21 cellular contexts compared by ENCODE assay signal in the genomic region with DNA sequence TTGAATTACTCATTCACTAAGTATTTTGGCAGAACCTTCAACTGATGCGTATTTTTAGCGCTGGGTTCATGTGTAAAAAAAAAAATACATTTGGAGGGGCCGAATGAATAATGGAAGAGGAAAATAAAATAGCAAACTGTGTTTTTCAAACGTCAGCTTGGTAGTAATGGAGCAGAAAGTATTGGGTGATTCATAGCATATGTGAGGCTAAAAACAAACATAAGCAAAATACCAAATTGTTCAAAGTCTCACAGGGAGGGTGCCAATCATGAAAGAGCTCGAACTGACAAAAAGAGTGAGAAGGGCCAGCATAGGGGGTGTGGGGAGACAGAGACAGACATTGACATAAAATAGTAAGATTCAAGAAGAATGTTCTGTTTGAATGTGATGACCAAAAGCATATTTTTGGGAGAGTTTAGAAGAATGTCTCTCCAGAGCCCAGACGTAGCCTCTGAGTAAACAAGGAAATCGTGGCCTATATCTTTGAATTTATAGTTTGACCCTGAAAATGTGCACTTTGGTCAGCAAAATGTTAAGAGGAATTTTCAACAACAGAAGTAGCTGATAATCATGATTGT.
DNase-seq lines count a peak whose midpoint lies in the region; ATAC-seq and TF ChIP-seq lines count a peak whose summit lies in the region.
"Had no signal": no experiment of that assay in that cellular context is flagged by ENCODE, and none has a peak within 500 bp of the region (broad histone marks: within the 10 kb centered on the region; RNA-seq: fewer than 3 reads in every experiment).

No MANE protein-coding gene starts in this region.

- H3K79me2 ChIP-seq in neural progenitor cell (ENCODE audit: low read depth), result no peaks in the 10 kb centered on the region

- TF ChIP-seq POLR2A in upper lobe of left lung (IDR thresholded peaks at IDR 0.05), result no peak

- H3K27me3 Mint-ChIP-seq in nephron (ENCODE audit: low read depth) (no peaks in the 10 kb centered on the region), neural progenitor cell (ENCODE audit: insufficient read depth, low read depth) (no peaks in the 10 kb centered on the region)
- H3K27me3 Mint-ChIP-seq: activated naive CD4-positive, alpha-beta T cell treated with anti-CD3 and anti-CD28 coated beads, Interleukin-2, amount 50 U/mL, for 24 hours; effector memory CD8-positive, alpha-beta T cell; stimulated activated naive CD8-positive, alpha-beta T cell treated with anti-CD3 and anti-CD28 coated beads, Interleukin-15, Interleukin-2, amounts not matched to agents 100 ng/mL and 50 ng/mL, for 24 hours had no signal

- ATAC-seq in HG03280 (IDR thresholded peaks at IDR 0.05; ENCODE audit: unreplicated experiment) (no peak), upper lobe of left lung (ENCODE audit: low FRiP score in 2 of 2) (no peak)
- ATAC-seq: effector memory CD8-positive, alpha-beta T cell; foreskin keratinocyte; left lobe of liver; pancreas had no signal

- no peaks in the 10 kb centered on the region for H3F3A ChIP-seq in neural progenitor cell (ENCODE audit: low read depth)

- H3K27ac ChIP-seq in brain microvascular endothelial cell (peak overlapping the region; percentile 58), upper lobe of left lung (no peak overlapping the region), neural progenitor cell (no peak overlapping the region)
- H3K27ac ChIP-seq: foreskin keratinocyte, pancreas, PC-9 had no signal

- H3K4me3 Mint-ChIP-seq in nephron, result peak overlapping the region in 1 of 3 experiments; percentile 8
- no peak overlapping the region for H3K4me3 Mint-ChIP-seq in neural progenitor cell
- H3K4me3 Mint-ChIP-seq: activated naive CD4-positive, alpha-beta T cell treated with anti-CD3 and anti-CD28 coated beads, Interleukin-2, amount 50 U/mL, for 24 hours; effector memory CD8-positive, alpha-beta T cell; stimulated activated naive CD8-positive, alpha-beta T cell treated with anti-CD3 and anti-CD28 coated beads, Interleukin-15, Interleukin-2, amounts not matched to agents 100 ng/mL and 50 ng/mL, for 24 hours had no signal

- H3K36me3 ChIP-seq in brain microvascular endothelial cell (replicated peaks), result no peaks in the 10 kb centered on the region
- H3K36me3 ChIP-seq in upper lobe of left lung, result no peaks in the 10 kb centered on the region
- H3K36me3 ChIP-seq in neural progenitor cell, result no peaks in the 10 kb centered on the region
- H3K36me3 ChIP-seq: pancreas had no signal

- no peaks in the 10 kb centered on the region for H3K36me3 Mint-ChIP-seq in nephron (ENCODE audit: low read depth)
- no peaks in the 10 kb centered on the region for H3K36me3 Mint-ChIP-seq in neural progenitor cell
- H3K36me3 Mint-ChIP-seq: activated naive CD4-positive, alpha-beta T cell treated with anti-CD3 and anti-CD28 coated beads, Interleukin-2, amount 50 U/mL, for 24 hours had no signal

- peaks cover 0 to 8% (median 0%) of the 10 kb centered on the region in 4 donors for H3K4me1 ChIP-seq in upper lobe of left lung
- no peaks in the 10 kb centered on the region for H3K4me1 ChIP-seq in neural progenitor cell
- H3K4me1 ChIP-seq: foreskin keratinocyte had no signal

- H3K9me3 ChIP-seq in upper lobe of left lung (no peaks in the 10 kb centered on the region), neural progenitor cell (ENCODE audit: low read depth) (no peaks in the 10 kb centered on the region)
- H3K9me3 ChIP-seq: pancreas, SK-N-SH had no signal

- no peak overlapping the region for H2AFZ ChIP-seq in neural progenitor cell (replicated peaks)
- H2AFZ ChIP-seq: PC-9 had no signal

- peak; percentile 29 for DNase-seq in AG20443 (ENCODE audit: low spot score)
- DNase-seq in LHCN-M2 (ENCODE audit: low read depth), result peak; percentile 38
- peak; percentile 37 for DNase-seq in brain microvascular endothelial cell
- no peak for DNase-seq in ecto neural progenitor cell (ENCODE audit: low spot score)
- DNase-seq in upper lobe of left lung, result no peak
- no peak for DNase-seq in neural progenitor cell (ENCODE audit: low spot score)
- DNase-seq: activated CD4-positive, alpha-beta T cell treated with anti-CD3 and anti-CD28 coated beads, Interleukin-2, amount 50 U/mL, for 1 hour; Calu3; caudate nucleus; effector memory CD8-positive, alpha-beta T cell; foreskin keratinocyte; MM.1S; NCI-H69; pancreas; PC-9; SK-N-SH had no signal

- H3K4me3 ChIP-seq in brain microvascular endothelial cell (ENCODE audit: low read depth, low read length), result no peak overlapping the region
- no peak overlapping the region for H3K4me3 ChIP-seq in upper lobe of left lung
- no peak overlapping the region for H3K4me3 ChIP-seq in neural progenitor cell
- H3K4me3 ChIP-seq: pancreas, PC-9 had no signal

- in situ Hi-C loops in brain microvascular endothelial cell (cut with HindIII; ENCODE audit: low pct_ligation_motif_present, low sequenced_read_pairs), result no loop called here

- no peak for TF ChIP-seq EP300 in upper lobe of left lung (IDR thresholded peaks at IDR 0.05)

- H3K4me1 Mint-ChIP-seq in nephron, result peaks cover 50% of the 10 kb centered on the region
- H3K4me1 Mint-ChIP-seq in neural progenitor cell, result peaks cover 4% of the 10 kb centered on the region
- H3K4me1 Mint-ChIP-seq: activated naive CD4-positive, alpha-beta T cell treated with anti-CD3 and anti-CD28 coated beads, Interleukin-2, amount 50 U/mL, for 24 hours had no signal

- 75 to 79% methylated on average over 7 of the region's 7 CpGs for WGBS in upper lobe of left lung, 2 donors

- H3K27me3 ChIP-seq in brain microvascular endothelial cell (replicated peaks) (no peaks in the 10 kb centered on the region), upper lobe of left lung (no peaks in the 10 kb centered on the region), neural progenitor cell (no peaks in the 10 kb centered on the region)
- H3K27me3 ChIP-seq: foreskin keratinocyte, pancreas had no signal

- no peaks in the 10 kb centered on the region for H4K20me1 ChIP-seq in neural progenitor cell (ENCODE audit: low read depth)

- H3K9ac ChIP-seq in neural progenitor cell, result no peak overlapping the region
- H3K9ac ChIP-seq: SK-N-SH had no signal

- H3K9me3 Mint-ChIP-seq in nephron, result no peaks in the 10 kb centered on the region
- H3K9me3 Mint-ChIP-seq in neural progenitor cell, result no peaks in the 10 kb centered on the region
- H3K9me3 Mint-ChIP-seq: activated naive CD4-positive, alpha-beta T cell treated with anti-CD3 and anti-CD28 coated beads, Interleukin-2, amount 50 U/mL, for 24 hours; effector memory CD8-positive, alpha-beta T cell; stimulated activated naive CD8-positive, alpha-beta T cell treated with anti-CD3 and anti-CD28 coated beads, Interleukin-15, Interleukin-2, amounts not matched to agents 100 ng/mL and 50 ng/mL, for 24 hours had no signal

- H3K4me2 ChIP-seq in neural progenitor cell, result no peak overlapping the region
- H3K4me2 ChIP-seq: PC-9, SK-N-SH had no signal

- H3K27ac Mint-ChIP-seq in nephron (peak overlapping the region; percentile 64 to 83 (median 67)), neural progenitor cell (no peak overlapping the region)
- H3K27ac Mint-ChIP-seq: activated naive CD4-positive, alpha-beta T cell treated with anti-CD3 and anti-CD28 coated beads, Interleukin-2, amount 50 U/mL, for 24 hours; effector memory CD8-positive, alpha-beta T cell; stimulated activated naive CD8-positive, alpha-beta T cell treated with anti-CD3 and anti-CD28 coated beads, Interleukin-15, Interleukin-2, amounts not matched to agents 100 ng/mL and 50 ng/mL, for 24 hours had no signal

- TF ChIP-seq CTCF in brain microvascular endothelial cell (IDR thresholded peaks at IDR 0.05; ENCODE audit: low read depth, low read length, missing control alignments), result no peak
- TF ChIP-seq CTCF in nephron (IDR thresholded peaks at IDR 0.05; ENCODE audit: unreplicated experiment in 3 of 3), result no peak
- no peak for TF ChIP-seq CTCF in upper lobe of left lung (IDR thresholded peaks at IDR 0.05)
- no peak for TF ChIP-seq CTCF in neural progenitor cell (IDR thresholded peaks at IDR 0.05)

Comparison
In these comparisons a context has a peak if more than half of its experiments do, and no peak if none do; other contexts are left out.
1. DNase-seq: peak in AG20443 (single experiment), LHCN-M2 (single experiment) and brain microvascular endothelial cell (single experiment); none in ecto neural progenitor cell (single experiment), upper lobe of left lung (0 of 2) and neural progenitor cell (single experiment).